ENCODE assay signal across 17 cellular contexts in the genomic region with DNA sequence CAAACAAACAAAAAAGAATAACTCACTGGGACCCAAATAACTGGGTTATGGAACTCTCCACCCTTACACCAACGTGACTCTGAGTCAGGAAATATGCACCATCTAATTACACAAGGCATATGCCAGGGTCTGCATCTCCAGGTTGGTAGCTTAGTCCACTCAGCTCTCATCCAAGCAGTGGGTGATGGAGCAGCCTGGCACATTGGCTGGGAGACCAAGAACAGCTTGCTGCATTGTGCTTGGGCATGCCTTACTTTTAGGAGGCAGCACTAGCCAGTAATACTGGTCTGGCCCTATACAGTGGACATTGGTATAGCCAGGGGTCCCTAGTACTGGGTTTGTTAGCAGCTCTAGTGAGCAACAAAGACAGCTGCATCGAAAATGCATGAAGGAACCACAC.
DNase-seq lines count a peak whose midpoint lies in the region; ATAC-seq and TF ChIP-seq lines count a peak whose summit lies in the region.
"Had no signal": no experiment of that assay in that cellular context is flagged by ENCODE, and none has a peak within 500 bp of the region (broad histone marks: within the 10 kb centered on the region; RNA-seq: fewer than 3 reads in every experiment).

No MANE protein-coding gene starts in this region.

- TF ChIP-seq CTCF in coronary artery (IDR thresholded peaks at IDR 0.05) (no peak), osteocyte (IDR thresholded peaks at IDR 0.05) (no peak)

- no peak overlapping the region for H3K27ac Mint-ChIP-seq in osteocyte (ENCODE audit: unreplicated experiment)
- H3K27ac Mint-ChIP-seq: CD4-positive, CD25-positive, alpha-beta regulatory T cell had no signal

- H3K4me3 ChIP-seq in coronary artery = no peak overlapping the region
- H3K4me3 ChIP-seq: BLaER1 treated with 17β-estradiol and CSF1 and Interleukin-3, amounts not matched to agents 10 nM and 100 nM had no signal

- H3K9me3 Mint-ChIP-seq in osteocyte (ENCODE audit: unreplicated experiment) = no peaks in the 10 kb centered on the region

- no peaks in the 10 kb centered on the region for H3K36me3 Mint-ChIP-seq in osteocyte (ENCODE audit: unreplicated experiment)
- H3K36me3 Mint-ChIP-seq: CD4-positive, CD25-positive, alpha-beta regulatory T cell had no signal

- H3K27me3 Mint-ChIP-seq in osteocyte (ENCODE audit: unreplicated experiment) = peaks cover 8% of the 10 kb centered on the region
- H3K27me3 Mint-ChIP-seq: CD4-positive, CD25-positive, alpha-beta regulatory T cell had no signal

- no peaks in the 10 kb centered on the region for H3K4me1 Mint-ChIP-seq in osteocyte (ENCODE audit: unreplicated experiment)
- H3K4me1 Mint-ChIP-seq: CD4-positive, CD25-positive, alpha-beta regulatory T cell had no signal

- no peak overlapping the region for H3K27ac ChIP-seq in coronary artery
- H3K27ac ChIP-seq: BLaER1 treated with 17β-estradiol and CSF1 and Interleukin-3, amounts not matched to agents 10 nM and 100 nM had no signal

- no peak for ATAC-seq in HG02678 (IDR thresholded peaks at IDR 0.05; ENCODE audit: unreplicated experiment)
- ATAC-seq: HCT116 had no signal

- peak; percentile 65 for DNase-seq in DMS 273 (lab: John Stamatoyannopoulos, UW; ENCODE audit: unreplicated experiment)
- DNase-seq in NCI-H1694 treated with DMSO at 0.1 percent for 48 hours (lab: John Stamatoyannopoulos, UW) = peak; percentile 19
- peak; percentile 49 for DNase-seq in coronary artery (ENCODE audit: low spot score)
- DNase-seq in pons (ENCODE audit: low spot score) = peak; percentile 21
- no peak for DNase-seq in osteocyte (ENCODE audit: extremely low spot score, unreplicated experiment)
- no peak for DNase-seq in 8988T
- DNase-seq: ACHN; CD4-positive, CD25-positive, alpha-beta regulatory T cell; DMS153; DMS79 treated with DMSO at 0.1 percent for 48 hours; EL; GDM1; IMR-90; KBM-7 had no signal

- H3K4me3 Mint-ChIP-seq in osteocyte (ENCODE audit: unreplicated experiment) = no peak overlapping the region
- H3K4me3 Mint-ChIP-seq: CD4-positive, CD25-positive, alpha-beta regulatory T cell had no signal

Comparison
In these comparisons a context has a peak if more than half of its experiments do, and no peak if none do; other contexts are left out.
1. DNase-seq: peak in DMS 273 (single experiment), NCI-H1694 treated with DMSO at 0.1 percent for 48 hours (single experiment), coronary artery (single experiment) and pons (single experiment); none in osteocyte (single experiment) and 8988T (single experiment).